Comparison of ENCODE assay signal across 1 cellular context in genomic region chr17:75904749-75905521, GRCh38.
A peak's percentile ranks its signal among the peaks of the same experiment; 100 is the strongest.
TF ChIP-seq lines count a peak whose summit lies in the region.

Gene MRPL38, minus strand, starts transcription at chr17:75904884. Its CDS starts 9 bp downstream, at chr17:75904875.

TF ChIP-seq in A549, 52 proteins besides CTCF, POLR2A, EP300 and RAD21 (continued from another document):
- peak; percentile 23; the same call in 1 of the 2 replicates for TF ChIP-seq MAZ (IDR thresholded peaks at IDR 0.05; ENCODE audit: borderline replicate concordance, low read depth, low read length)
- TF ChIP-seq PBX3 (IDR thresholded peaks at IDR 0.05) = peak; percentile 34; the same call in 1 of the 2 replicates
- peak; percentile 57; the same call in 1 of the 2 replicates for TF ChIP-seq ELK1 (IDR thresholded peaks at IDR 0.05; ENCODE audit: low read depth, low read length)
- TF ChIP-seq HEYL (CRISPR knock-in tag; IDR thresholded peaks at IDR 0.05) = no peak
- peak; percentile 50; the same call in 1 of the 2 replicates for TF ChIP-seq RFX5 (IDR thresholded peaks at IDR 0.05)
- no peak for TF ChIP-seq EHMT2 (IDR thresholded peaks at IDR 0.05; ENCODE audit: low read depth)
- TF ChIP-seq ZFP36 (IDR thresholded peaks at IDR 0.05; ENCODE audit: borderline replicate concordance, partially characterized antibody) = no peak
- TF ChIP-seq NFE2L2 (conservative IDR thresholded peaks at IDR 0.05; ENCODE audit: low read length) = no peak
- peak; percentile 96 for TF ChIP-seq MAX (IDR thresholded peaks at IDR 0.05)
- no peak for TF ChIP-seq CHD2 (IDR thresholded peaks at IDR 0.05; ENCODE audit: low read length, partially characterized antibody)
- TF ChIP-seq USF2 (IDR thresholded peaks at IDR 0.05) = peak; percentile 34; the same call in 1 of the 2 replicates
- no peak for TF ChIP-seq SREBF2 (IDR thresholded peaks at IDR 0.05)
- no peak for TF ChIP-seq ZNF302 (CRISPR knock-in tag; IDR thresholded peaks at IDR 0.05)
- peak; percentile 81 for TF ChIP-seq ESRRA (IDR thresholded peaks at IDR 0.05; ENCODE audit: borderline replicate concordance, low read length)
- 0 out of 2 replicates have a peak, but pooled peaks have one; percentile 28 for TF ChIP-seq POLR2AphosphoS2 (conservative IDR thresholded peaks at IDR 0.05; ENCODE audit: low read length)
- TF ChIP-seq RARB (CRISPR knock-in tag; IDR thresholded peaks at IDR 0.05) = no peak
- TF ChIP-seq HOXB5 (CRISPR knock-in tag; IDR thresholded peaks at IDR 0.05) = no peak
- TF ChIP-seq KDM1A (IDR thresholded peaks at IDR 0.05; ENCODE audit: low read depth) = no peak
- no peak for TF ChIP-seq FOSL2 (IDR thresholded peaks at IDR 0.05)
- peak; percentile 61 for TF ChIP-seq FOSL2 (CRISPR knock-in tag; IDR thresholded peaks at IDR 0.05)
- no peak for TF ChIP-seq HMGXB4 (CRISPR knock-in tag; IDR thresholded peaks at IDR 0.05; ENCODE audit: borderline replicate concordance)
- no peak for TF ChIP-seq HDAC2 (IDR thresholded peaks at IDR 0.05)
- no peak for TF ChIP-seq ZSCAN20 (CRISPR knock-in tag; IDR thresholded peaks at IDR 0.05)
- peak; percentile 63; the same call in 1 of the 2 replicates for TF ChIP-seq E2F6 (IDR thresholded peaks at IDR 0.05; ENCODE audit: borderline replicate concordance, low read depth)
- peak; percentile 34 for TF ChIP-seq GATA3 (IDR thresholded peaks at IDR 0.05; ENCODE audit: borderline replicate concordance)
- TF ChIP-seq CHD4 (IDR thresholded peaks at IDR 0.05; ENCODE audit: borderline replicate concordance) = peak; percentile 63; the same call in 1 of the 2 replicates
- peak; percentile 94 for TF ChIP-seq SMC3 (IDR thresholded peaks at IDR 0.05)
